Comparison of ENCODE assay signal across 1 cellular context in genomic region chr5:134370871-134371833, GRCh38.
A peak's percentile ranks its signal among the peaks of the same experiment; 100 is the strongest.
TF ChIP-seq lines count a peak whose summit lies in the region.

Gene UBE2B, plus strand, starts transcription at chr5:134371569. Its CDS starts 27 bp downstream, at chr5:134371596.

TF ChIP-seq in H1, 55 proteins besides CTCF, POLR2A, EP300 and RAD21 (continued from another document):
- TF ChIP-seq CHD7 (IDR thresholded peaks at IDR 0.05; ENCODE audit: insufficient replicate concordance, low read length) = no peak
- no peak for TF ChIP-seq MAFK (IDR thresholded peaks at IDR 0.05; ENCODE audit: low read depth, low read length)
- 0 out of 2 replicates have a peak, but pooled peaks have one; percentile 14 for TF ChIP-seq BACH1 (IDR thresholded peaks at IDR 0.05; ENCODE audit: low read length)
- TF ChIP-seq EGR1 (IDR thresholded peaks at IDR 0.05; ENCODE audit: borderline replicate concordance, low read depth, low read length) = peak; percentile 85
- TF ChIP-seq CHD2 (IDR thresholded peaks at IDR 0.05; ENCODE audit: low read length) = peak; percentile 90
- TF ChIP-seq PHF8 (conservative IDR thresholded peaks at IDR 0.05; ENCODE audit: low read depth, low read length) = peak; percentile 93
- no peak for TF ChIP-seq EZH2 (IDR thresholded peaks at IDR 0.05; ENCODE audit: low read depth, low read length, severe bottlenecking)
- peak; percentile 99 for TF ChIP-seq USF2 (IDR thresholded peaks at IDR 0.05; ENCODE audit: low read length)
- 0 out of 2 replicates have a peak, but pooled peaks have one; percentile 6 for TF ChIP-seq RXRA (IDR thresholded peaks at IDR 0.05; ENCODE audit: insufficient read depth, low read depth, low read length)
- peak; percentile 61 for TF ChIP-seq TBP (IDR thresholded peaks at IDR 0.05; ENCODE audit: low read depth, low read length)
- peak; percentile 94 for TF ChIP-seq CREB1 (IDR thresholded peaks at IDR 0.05)
- TF ChIP-seq E2F6 (IDR thresholded peaks at IDR 0.05) = peak; percentile 86
- TF ChIP-seq ATF2 (IDR thresholded peaks at IDR 0.05; ENCODE audit: low read length) = peak; percentile 84
- peak; percentile 97 for TF ChIP-seq ATF3 (IDR thresholded peaks at IDR 0.05; ENCODE audit: insufficient read depth, low read depth, low read length)
- TF ChIP-seq SP4 (IDR thresholded peaks at IDR 0.05; ENCODE audit: low read length) = peak; percentile 97
- TF ChIP-seq CEBPB (IDR thresholded peaks at IDR 0.05; ENCODE audit: low read depth, low read length) = 0 out of 2 replicates have a peak, but pooled peaks have one; percentile 35
- no peak for TF ChIP-seq ZNF274 (IDR thresholded peaks at IDR 0.05; ENCODE audit: borderline replicate concordance, extremely low read depth, low read length)
- no peak for TF ChIP-seq CTBP2 (IDR thresholded peaks at IDR 0.05; ENCODE audit: borderline replicate concordance, insufficient read depth, insufficient read length, low read length)
- TF ChIP-seq TAF1 (IDR thresholded peaks at IDR 0.05; ENCODE audit: low read depth, low read length) = peak; percentile 94
- peak; percentile 95 for TF ChIP-seq JUND (IDR thresholded peaks at IDR 0.05; ENCODE audit: low read length)
- peak; percentile 93 for TF ChIP-seq CHD1 (IDR thresholded peaks at IDR 0.05; ENCODE audit: low read depth, low read length)
- TF ChIP-seq TAF7 (optimal IDR thresholded peaks at IDR 0.05; ENCODE audit: borderline replicate concordance, low read depth, low read length) = peak; percentile 57
- peak; percentile 77 for TF ChIP-seq POLR2AphosphoS5 (IDR thresholded peaks at IDR 0.05; ENCODE audit: low read depth, low read length)
- peak; percentile 89 for TF ChIP-seq SP1 (IDR thresholded peaks at IDR 0.05; ENCODE audit: low read depth, low read length)
- TF ChIP-seq MAX (IDR thresholded peaks at IDR 0.05) = peak; percentile 94
- peak; percentile 56 to 63; a peak in 2 of 4 replicates for TF ChIP-seq SIN3A (conservative IDR thresholded peaks at IDR 0.05 in 1 of 2, IDR thresholded peaks at IDR 0.05 in 1 of 2; ENCODE audit: low read depth in 1 of 2, low read length in 2 of 2)
